Comparison of ENCODE assay signal across 16 cellular contexts in genomic region chr7:140262242-140262903, GRCh38.
A peak's percentile ranks its signal among the peaks of the same experiment; 100 is the strongest.
DNase-seq lines count a peak whose midpoint lies in the region; ATAC-seq and TF ChIP-seq lines count a peak whose summit lies in the region.
"Had no signal": no experiment of that assay in that cellular context is flagged by ENCODE, and none has a peak within 500 bp of the region (broad histone marks: within the 10 kb centered on the region; RNA-seq: fewer than 3 reads in every experiment).

No MANE protein-coding gene starts in this region.

- peaks cover 53% of the 10 kb centered on the region for H3K4me1 Mint-ChIP-seq in activated naive CD4-positive, alpha-beta T cell treated with anti-CD3 and anti-CD28 coated beads, Interleukin-2, amount 50 U/mL, for 24 hours
- H3K4me1 Mint-ChIP-seq in T-cell (peaks cover 50 to 51% (median 51%) of the 10 kb centered on the region in 3 donors), natural killer cell (peaks cover 24 to 26% of the 10 kb centered on the region in 2 donors), nephron progenitor cell (peaks cover 31% of the 10 kb centered on the region)
- peaks cover 39% of the 10 kb centered on the region for H3K4me1 Mint-ChIP-seq in activated T-helper 2 cell treated with anti-CD3 and anti-CD28 coated beads, Interferon-gamma antibody, Interleukin-2, Interleukin-4, amounts not matched to agents 10 μg/mL and 5 μg/mL and 100 μg/mL, durations not matched to agents 14 hours and 24 hours and 36 hours (ENCODE audit: low read depth)

- no peaks in the 10 kb centered on the region for H3K36me3 Mint-ChIP-seq in activated naive CD4-positive, alpha-beta T cell treated with anti-CD3 and anti-CD28 coated beads, Interleukin-2, amount 50 U/mL, for 24 hours
- H3K36me3 Mint-ChIP-seq in T-cell (no peaks in the 10 kb centered on the region), natural killer cell (no peaks in the 10 kb centered on the region), nephron progenitor cell (ENCODE audit: low read depth) (peaks cover under 1% of the 10 kb centered on the region)
- peaks cover 6% of the 10 kb centered on the region for H3K36me3 Mint-ChIP-seq in activated T-helper 2 cell treated with anti-CD3 and anti-CD28 coated beads, Interferon-gamma antibody, Interleukin-2, Interleukin-4, amounts not matched to agents 10 μg/mL and 5 μg/mL and 100 μg/mL, durations not matched to agents 14 hours and 24 hours and 36 hours (ENCODE audit: low read depth)

- H3K27ac Mint-ChIP-seq in activated naive CD4-positive, alpha-beta T cell treated with anti-CD3 and anti-CD28 coated beads, Interleukin-2, amount 50 U/mL, for 24 hours, result peak overlapping the region; percentile 94
- H3K27ac Mint-ChIP-seq in T-cell (peak overlapping the region; percentile 87 to 92), natural killer cell (peak overlapping the region; percentile 52 to 93), nephron progenitor cell (no peak overlapping the region)
- H3K27ac Mint-ChIP-seq in activated T-helper 2 cell treated with anti-CD3 and anti-CD28 coated beads, Interferon-gamma antibody, Interleukin-2, Interleukin-4, amounts not matched to agents 10 μg/mL and 5 μg/mL and 100 μg/mL, durations not matched to agents 14 hours and 24 hours and 36 hours, result peak overlapping the region; percentile 81

- H3K9me3 Mint-ChIP-seq in activated naive CD4-positive, alpha-beta T cell treated with anti-CD3 and anti-CD28 coated beads, Interleukin-2, amount 50 U/mL, for 24 hours, result peaks cover under 1% of the 10 kb centered on the region
- H3K9me3 Mint-ChIP-seq in T-cell (peaks cover under 1 to 2% (median 1%) of the 10 kb centered on the region in 3 donors), natural killer cell (no peaks in the 10 kb centered on the region), nephron progenitor cell (peaks cover 9% of the 10 kb centered on the region)
- H3K9me3 Mint-ChIP-seq in activated T-helper 2 cell treated with anti-CD3 and anti-CD28 coated beads, Interferon-gamma antibody, Interleukin-2, Interleukin-4, amounts not matched to agents 10 μg/mL and 5 μg/mL and 100 μg/mL, durations not matched to agents 14 hours and 24 hours and 36 hours, result peaks cover 2% of the 10 kb centered on the region

- DNase-seq in activated naive CD4-positive, alpha-beta T cell treated with Interleukin-2 at 50 U/mL for 16 hours, result no peak
- DNase-seq in T-cell (peak in 3 of 34 experiments; percentile 15 to 28 (median 19)), natural killer cell (no peak), NCI-H1048 (lab: John Stamatoyannopoulos, UW) (no peak), nephron progenitor cell (no peak)
- DNase-seq in activated T-helper 2 cell treated with anti-CD3 and anti-CD28 coated beads, Interferon-gamma antibody, Interleukin-2, Interleukin-4, amounts not matched to agents 10 μg/mL and 5 μg/mL and 100 μg/mL, durations not matched to agents 14 hours and 24 hours and 36 hours (ENCODE audit: low spot score), result no peak
- DNase-seq: colonic mucosa; H9; IMR-90; islet precursor cell; NCI-H2029 treated with DMSO at 0.1 percent for 48 hours; NCI-H510A treated with DMSO at 0.1 percent for 48 hours; pancreas; stimulated activated CD8-positive, alpha-beta memory T cell treated with anti-CD3 and anti-CD28 coated beads, Interleukin-4, amount 100 ng/mL, for 48 hours had no signal

- peak overlapping the region; percentile 73 for H3K4me3 Mint-ChIP-seq in activated naive CD4-positive, alpha-beta T cell treated with anti-CD3 and anti-CD28 coated beads, Interleukin-2, amount 50 U/mL, for 24 hours
- H3K4me3 Mint-ChIP-seq in T-cell (peak overlapping the region; percentile 46 to 55 (median 50)), natural killer cell (peak overlapping the region; percentile 87), nephron progenitor cell (no peak overlapping the region)
- no peak overlapping the region for H3K4me3 Mint-ChIP-seq in activated T-helper 2 cell treated with anti-CD3 and anti-CD28 coated beads, Interferon-gamma antibody, Interleukin-2, Interleukin-4, amounts not matched to agents 10 μg/mL and 5 μg/mL and 100 μg/mL, durations not matched to agents 14 hours and 24 hours and 36 hours (ENCODE audit: low read depth)
- H3K4me3 Mint-ChIP-seq: H9 had no signal

- POLR2A ChIA-PET in T-cell (lab: Charles Lee), result interaction anchor here (0.5 to 1.0 kb wide), 4 partner anchors 10 to 1168 kb away, joined by 3 to 5 read pairs (median 4); no protein-coding TSS in a partner anchor

- CTCF ChIA-PET in T-cell (lab: Charles Lee), result interaction anchor here in 1 of 2 donors (0.6 to 2.3 kb wide), 4 partner anchors 10 to 1034 kb away, joined by 3 to 10 read pairs (median 4); partner anchors contain the start of gene KDM7A

- intact Hi-C loops in activated T-helper 2 cell treated with anti-CD3 and anti-CD28 coated beads, Interferon-gamma antibody, Interleukin-2, Interleukin-4, amounts not matched to agents 10 μg/mL and 5 μg/mL and 100 μg/mL, durations not matched to agents 14 hours and 24 hours and 36 hours (cut with micrococcal nuclease), result no loop called here
- intact Hi-C loops in natural killer cell (cut with micrococcal nuclease), result loop anchor here (1.0 kb wide), 1 partner anchor 9 kb away; no protein-coding TSS in a partner anchor

- TF ChIP-seq CTCF in natural killer cell (IDR thresholded peaks at IDR 0.05), result no peak
- no peak for TF ChIP-seq CTCF in nephron progenitor cell (IDR thresholded peaks at IDR 0.05)

- ATAC-seq in T-cell (replicated peaks in 1 of 4), result peak in 1 of 4 experiments; percentile 49
- peak; percentile 58 to 85 (median 63) for ATAC-seq in natural killer cell
- ATAC-seq: pancreas, Right ventricle myocardium inferior had no signal

- H3K27me3 Mint-ChIP-seq in activated naive CD4-positive, alpha-beta T cell treated with anti-CD3 and anti-CD28 coated beads, Interleukin-2, amount 50 U/mL, for 24 hours, result no peaks in the 10 kb centered on the region
- H3K27me3 Mint-ChIP-seq in T-cell (no peaks in the 10 kb centered on the region), natural killer cell (ENCODE audit: low read depth in 2 of 2) (no peaks in the 10 kb centered on the region), nephron progenitor cell (ENCODE audit: low read depth, poor library complexity) (no peaks in the 10 kb centered on the region)
- H3K27me3 Mint-ChIP-seq in activated T-helper 2 cell treated with anti-CD3 and anti-CD28 coated beads, Interferon-gamma antibody, Interleukin-2, Interleukin-4, amounts not matched to agents 10 μg/mL and 5 μg/mL and 100 μg/mL, durations not matched to agents 14 hours and 24 hours and 36 hours (ENCODE audit: low read depth), result no peaks in the 10 kb centered on the region

Comparison
In these comparisons a context has a peak if more than half of its experiments do, and no peak if none do; other contexts are left out.
1. H3K4me3 Mint-ChIP-seq: peak in activated naive CD4-positive, alpha-beta T cell treated with anti-CD3 and anti-CD28 coated beads, Interleukin-2, amount 50 U/mL, for 24 hours (single experiment), T-cell (3 of 3) and natural killer cell (single experiment); none in activated T-helper 2 cell treated with anti-CD3 and anti-CD28 coated beads, Interferon-gamma antibody, Interleukin-2, Interleukin-4, amounts not matched to agents 10 μg/mL and 5 μg/mL and 100 μg/mL, durations not matched to agents 14 hours and 24 hours and 36 hours (single experiment) and nephron progenitor cell (single experiment).